Comparison of ENCODE assay signal across 25 cellular contexts in the genomic region with DNA sequence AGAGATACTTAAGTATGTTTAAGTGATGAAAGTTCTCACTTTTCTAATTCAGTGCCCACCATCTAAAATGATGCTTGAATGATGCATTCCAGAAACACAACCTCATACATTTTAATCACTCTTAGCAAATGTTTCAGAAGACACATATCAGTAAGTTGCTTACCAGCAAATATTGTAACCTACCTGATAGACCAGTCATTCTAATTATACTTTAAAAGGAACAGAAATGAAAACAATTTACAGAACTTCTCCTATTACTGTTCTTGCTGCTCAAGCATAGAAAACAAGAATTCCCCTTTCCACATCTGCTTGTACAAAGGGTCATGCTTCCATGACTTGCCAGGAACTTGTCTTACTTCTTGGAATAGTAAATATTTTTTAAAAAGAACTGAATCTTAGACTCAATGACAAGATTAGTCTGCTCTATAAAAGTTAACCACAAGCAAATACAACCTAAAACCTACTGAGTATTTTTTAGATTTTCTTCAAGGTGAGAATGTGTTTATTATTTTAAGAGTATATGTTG.
"Had no signal": no experiment of that assay in that cellular context is flagged by ENCODE, and none has a peak within 500 bp of the region (broad histone marks: within the 10 kb centered on the region; RNA-seq: fewer than 3 reads in every experiment).

No MANE protein-coding gene starts in this region.

- H3K4me1 Mint-ChIP-seq: activated CD4-positive, alpha-beta T cell treated with anti-CD3 and anti-CD28 coated beads for 36 hours had no signal

- H3K9me3 Mint-ChIP-seq: activated naive CD8-positive, alpha-beta T cell treated with anti-CD3 and anti-CD28 coated beads, Interleukin-2, amount 10 ng/mL, durations not matched to agents 7 days and 5 days had no signal

- H3K27me3 ChIP-seq: adrenal gland, Peyer's patch, SJCRH30 had no signal

- H3K4me2 ChIP-seq: SK-N-SH had no signal

- H3K27ac ChIP-seq: Peyer's patch, RWPE1, SJCRH30, WERI-Rb-1 had no signal

- ATAC-seq: activated CD4-positive, alpha-beta T cell treated with anti-CD3 and anti-CD28 coated beads for 36 hours; activated CD8-positive, alpha-beta T cell treated with anti-CD3 and anti-CD28 coated beads, Interleukin-2, amount 10 ng/mL, durations not matched to agents 7 days and 5 days had no signal

- DNase-seq: activated CD4-positive, alpha-beta T cell treated with anti-CD3 and anti-CD28 coated beads for 36 hours; activated CD4-positive, alpha-beta T cell treated with anti-CD3 and anti-CD28 coated beads, Interleukin-2, amount 50 U/mL, for 4 hours; activated CD8-positive, alpha-beta memory T cell treated with anti-CD3 and anti-CD28 coated beads, Interleukin-2, amount 50 U/mL, for 48 hours; activated CD8-positive, alpha-beta T cell treated with anti-CD3 and anti-CD28 coated beads, Interleukin-2, amount 10 ng/mL, durations not matched to agents 7 days and 5 days; activated naive CD4-positive, alpha-beta T cell treated with anti-CD3 and anti-CD28 coated beads, Interleukin-2, amount 50 U/mL, for 16 hours; activated naive CD8-positive, alpha-beta T cell treated with anti-CD3 and anti-CD28 coated beads, Interleukin-2, amount 10 ng/mL, durations not matched to agents 7 days and 5 days; activated T-cell treated with anti-CD3 and anti-CD28 coated beads, Interleukin-2, amount 50 U/mL, for 1 hour; adrenal gland; anterior cingulate cortex; Kasumi-1; KBM-7; NCI-H1105 treated with DMSO at 0.1 percent for 48 hours; NCI-H146; NCI-H187 treated with DMSO at 0.1 percent for 48 hours; NCI-H2081 treated with DMSO at 0.1 percent for 48 hours; NCI-H446; NCI-H69; NK-92 treated with Interleukin-12 subunit alpha and Interleukin-12 subunit beta, amount 100 ng/mL, for 24 hours; Peyer's patch; Right ventricle myocardium superior; SJCRH30; SK-N-SH; T-helper 1 cell; WERI-Rb-1 had no signal

- H3K4me3 Mint-ChIP-seq: activated CD4-positive, alpha-beta T cell treated with anti-CD3 and anti-CD28 coated beads for 36 hours; activated CD8-positive, alpha-beta T cell treated with anti-CD3 and anti-CD28 coated beads, Interleukin-2, amount 10 ng/mL, durations not matched to agents 7 days and 5 days; activated naive CD8-positive, alpha-beta T cell treated with anti-CD3 and anti-CD28 coated beads, Interleukin-2, amount 10 ng/mL, durations not matched to agents 7 days and 5 days had no signal

- H3K36me3 Mint-ChIP-seq: activated naive CD8-positive, alpha-beta T cell treated with anti-CD3 and anti-CD28 coated beads, Interleukin-2, amount 10 ng/mL, durations not matched to agents 7 days and 5 days had no signal

- H3K27ac Mint-ChIP-seq: activated CD4-positive, alpha-beta T cell treated with anti-CD3 and anti-CD28 coated beads for 36 hours; activated CD8-positive, alpha-beta T cell treated with anti-CD3 and anti-CD28 coated beads, Interleukin-2, amount 10 ng/mL, durations not matched to agents 7 days and 5 days; activated naive CD8-positive, alpha-beta T cell treated with anti-CD3 and anti-CD28 coated beads, Interleukin-2, amount 10 ng/mL, durations not matched to agents 7 days and 5 days had no signal

- H3K9me3 ChIP-seq: adrenal gland, Peyer's patch, SJCRH30, SK-N-SH had no signal

- H3K4me1 ChIP-seq: adrenal gland, Peyer's patch, SJCRH30 had no signal

- H3K9ac ChIP-seq: SK-N-SH had no signal

- H3K36me3 ChIP-seq: adrenal gland, Peyer's patch, SJCRH30, WERI-Rb-1 had no signal

- H3K4me3 ChIP-seq: adrenal gland, Peyer's patch, SJCRH30 had no signal
